Comparison of ENCODE assay signal across 8 cellular contexts in genomic region chr6:16286151-16286522, GRCh38. TPM values are rescaled to one million over a fixed set of nuclear protein-coding genes. Genes with fewer than 3 reads are reported as not detected.
DNase-seq lines count a peak whose midpoint lies in the region; ATAC-seq and TF ChIP-seq lines count a peak whose summit lies in the region.

No MANE protein-coding gene starts in this region.

- no peaks in the 10 kb centered on the region for H3K4me1 ChIP-seq in body of pancreas
- no peaks in the 10 kb centered on the region for H3K4me1 ChIP-seq in transverse colon

- POLR2A ChIA-PET in naive thymus-derived CD8-positive, alpha-beta T cell (lab: Charles Lee): no interaction called here

- no peaks in the 10 kb centered on the region for H3K36me3 ChIP-seq in body of pancreas (replicated peaks in 1 of 2; ENCODE audit: insufficient read depth in 1 of 2, low read depth in 2 of 2)
- H3K36me3 ChIP-seq in transverse colon: no peaks in the 10 kb centered on the region

- no peaks in the 10 kb centered on the region for H3K27me3 Mint-ChIP-seq in naive thymus-derived CD8-positive, alpha-beta T cell

- WGBS in body of pancreas, 2 donors: 64 to 69% methylated on average over 15 of the region's 15 CpGs
- 74 to 93% methylated on average over 7 to 15 of the region's 15 CpGs for WGBS in transverse colon (ENCODE audit: low coverage in 1 of 2), 2 donors

- TF ChIP-seq CTCF in body of pancreas (IDR thresholded peaks at IDR 0.05): peak in 6 of 7 experiments; percentile 15 to 33 (median 27)
- TF ChIP-seq CTCF in transverse colon (IDR thresholded peaks at IDR 0.05): peak in 4 of 5 experiments; percentile 30 to 43 (median 36)

- TF ChIP-seq EP300 in transverse colon (IDR thresholded peaks at IDR 0.05; ENCODE audit: low read depth): no peak

- ATAC-seq in body of pancreas (no peak), GM21367 (IDR thresholded peaks at IDR 0.05; ENCODE audit: unreplicated experiment) (no peak)
- no peak for ATAC-seq in naive thymus-derived CD8-positive, alpha-beta T cell

- H3K27me3 ChIP-seq in body of pancreas (no peaks in the 10 kb centered on the region), transverse colon (no peaks in the 10 kb centered on the region)

- no peaks in the 10 kb centered on the region for H3K9me3 Mint-ChIP-seq in naive thymus-derived CD8-positive, alpha-beta T cell

- H3K4me3 ChIP-seq in body of pancreas (no peak overlapping the region), transverse colon (no peak overlapping the region)

- intact Hi-C loops in body of pancreas (cut with DNase I) (no loop called here), transverse colon (cut with DNase I; ENCODE audit: low total_unique reads) (no loop called here)

- H3K27ac ChIP-seq in body of pancreas (no peak overlapping the region), transverse colon (no peak overlapping the region)

- H3K4me3 Mint-ChIP-seq in naive thymus-derived CD8-positive, alpha-beta T cell: no peak overlapping the region

- TF ChIP-seq POLR2A in body of pancreas (IDR thresholded peaks at IDR 0.05): no peak
- TF ChIP-seq POLR2A in transverse colon (IDR thresholded peaks at IDR 0.05): no peak

- peaks cover 0 to 1% (median 0%) of the 10 kb centered on the region in 4 donors for H3K4me1 Mint-ChIP-seq in naive thymus-derived CD8-positive, alpha-beta T cell

- H3K9me3 ChIP-seq in body of pancreas (no peaks in the 10 kb centered on the region), transverse colon (no peaks in the 10 kb centered on the region)

- no peak overlapping the region for H3K27ac Mint-ChIP-seq in naive thymus-derived CD8-positive, alpha-beta T cell

- peak; percentile 65 to 67 for DNase-seq in NCI-H524 (lab: John Stamatoyannopoulos, UW)
- no peak for DNase-seq in NCI-H524 treated with DMSO at 0.1 percent for 48 hours (lab: John Stamatoyannopoulos, UW)
- peak; percentile 32 for DNase-seq in M059J (ENCODE audit: low read depth)
- peak in 1 of 4 donors; percentile 27 for DNase-seq in body of pancreas
- peak; percentile 88 for DNase-seq in left kidney (ENCODE audit: low read depth, low spot score)
- no peak for DNase-seq in transverse colon
- no peak for DNase-seq in naive thymus-derived CD8-positive, alpha-beta T cell

- in situ Hi-C loops in transverse colon (cut with MboI; ENCODE audit: low pct_ligation_motif_present in 1 of 4, low pct_unique_long_range_greater_than_20kb in 1 of 4, low sequenced_read_pairs in 3 of 4): no loop called here

- H3K36me3 Mint-ChIP-seq in naive thymus-derived CD8-positive, alpha-beta T cell: no peaks in the 10 kb centered on the region

RNA-seq across cellular contexts. Expression of gene GMPR, which starts 47.8 kb away (rescaled TPM):
- total RNA-seq in M059J (2014; rRNA removed; shearing (Covaris generic)): 64.3 and 92.2 TPM in 2 replicates
- total RNA-seq in body of pancreas (10 to 100 TPM in 1 of 2 donors, 1 to 10 TPM in 1; 7.9 to 14.0 TPM), transverse colon (1 to 10 TPM in 3 of 4 donors, not detected in 1; 4.4 to 5.1 (median 4.5) TPM)
- total RNA-seq in naive thymus-derived CD8-positive, alpha-beta T cell: 1 to 10 TPM in 1 of 2 experiments, under 1 TPM in 1; 0.91 to 2.6 TPM
- 1 to 10 TPM in 1 of 3 donors, under 1 TPM in 2; 0.71 to 1.6 (median 0.97) TPM for polyA plus RNA-seq in naive thymus-derived CD8-positive, alpha-beta T cell

Comparison
In these comparisons a context has a peak if more than half of its experiments do, and no peak if none do; other contexts are left out.
1. DNase-seq: peak in NCI-H524 (2 of 2), M059J (single experiment) and left kidney (single experiment); none in NCI-H524 treated with DMSO at 0.1 percent for 48 hours (single experiment), transverse colon (single experiment) and naive thymus-derived CD8-positive, alpha-beta T cell (0 of 10).